21 cellular contexts compared by ENCODE assay signal in genomic region chr4:22471419-22471818, GRCh38. TPM values are rescaled to one million over a fixed set of nuclear protein-coding genes. Genes with fewer than 3 reads are reported as not detected.
A peak's percentile ranks its signal among the peaks of the same experiment; 100 is the strongest.
DNase-seq lines count a peak whose midpoint lies in the region; ATAC-seq and TF ChIP-seq lines count a peak whose summit lies in the region.
"Had no signal": no experiment of that assay in that cellular context is flagged by ENCODE, and none has a peak within 500 bp of the region (broad histone marks: within the 10 kb centered on the region; RNA-seq: fewer than 3 reads in every experiment).

No MANE protein-coding gene starts in this region.

- H3K4me3 ChIP-seq in RWPE2 (ENCODE audit: severe bottlenecking): no peak overlapping the region
- H3K4me3 ChIP-seq in heart left ventricle: no peak overlapping the region
- no peak overlapping the region for H3K4me3 ChIP-seq in psoas muscle
- H3K4me3 ChIP-seq: MG63 had no signal

- DNase-seq in RWPE2 (ENCODE audit: low spot score) (no peak), heart left ventricle (no peak), left lobe of liver (ENCODE audit: low spot score) (no peak), psoas muscle (no peak), SHP77 treated with DMSO at 0.1 percent for 48 hours (lab: John Stamatoyannopoulos, UW) (no peak), HT-29 (ENCODE audit: low spot score) (no peak)
- DNase-seq: CD4-positive, CD25-positive, alpha-beta regulatory T cell; COR-L47; DMS153; HFFc6; Karpas-422; MG63; NCI-H1048; NCI-H1436; NCI-H2029; NCI-H345; NCI-H526; PC-3; RPMI8226 had no signal

- WGBS in heart left ventricle, 4 donors: 60 to 69% (median 64%) methylated on average over 4 of the region's 4 CpGs
- WGBS in psoas muscle, 3 donors: 78 to 82% (median 79%) methylated on average over 4 of the region's 4 CpGs

- TF ChIP-seq CTCF in RWPE2 (IDR thresholded peaks at IDR 0.05; ENCODE audit: poor library complexity, severe bottlenecking) (no peak), heart left ventricle (IDR thresholded peaks at IDR 0.05) (no peak), psoas muscle (IDR thresholded peaks at IDR 0.05) (no peak)

- no peak for TF ChIP-seq POLR2A in heart left ventricle (IDR thresholded peaks at IDR 0.05)

- intact Hi-C loops in heart left ventricle (cut with DNase I) (no loop called here), psoas muscle (cut with DNase I) (loop anchor here in 1 of 2 donors (5.0 kb wide), 1 partner anchor 41 kb away; no protein-coding TSS in a partner anchor)

- no peak for ATAC-seq in RWPE2 (ENCODE audit: low read depth)
- peak in 3 of 4 donors; percentile 38 to 73 (median 50) for ATAC-seq in heart left ventricle
- peak; percentile 51 for ATAC-seq in left lobe of liver
- ATAC-seq in psoas muscle: peak in 1 of 4 donors; percentile 31
- no peak for ATAC-seq in HG03571 (IDR thresholded peaks at IDR 0.05; ENCODE audit: unreplicated experiment)
- ATAC-seq: PC-3 had no signal

- peak overlapping the region; percentile 73 for H3K27ac ChIP-seq in RWPE2 (ENCODE audit: poor library complexity, severe bottlenecking)
- peak overlapping the region; percentile 46 to 92 (median 79) for H3K27ac ChIP-seq in heart left ventricle
- H3K27ac ChIP-seq in psoas muscle: peak overlapping the region; percentile 81
- H3K27ac ChIP-seq: HL-60 had no signal

- H3K4me1 ChIP-seq in RWPE2 (ENCODE audit: insufficient read depth, poor library complexity, severe bottlenecking) (peaks cover 38% of the 10 kb centered on the region), heart left ventricle (peaks cover 0 to 40% (median 13%) of the 10 kb centered on the region in 12 donors), psoas muscle (peaks cover 51% of the 10 kb centered on the region)

- no peaks in the 10 kb centered on the region for H3K27me3 ChIP-seq in RWPE2 (ENCODE audit: insufficient read depth, poor library complexity, severe bottlenecking)
- no peaks in the 10 kb centered on the region for H3K27me3 ChIP-seq in heart left ventricle
- H3K27me3 ChIP-seq in psoas muscle (ENCODE audit: insufficient read depth in 3 of 3, low read length in 2 of 3): no peaks in the 10 kb centered on the region
- H3K27me3 ChIP-seq: MG63 had no signal

- no peaks in the 10 kb centered on the region for H3K9me3 ChIP-seq in RWPE2 (ENCODE audit: severe bottlenecking)
- H3K9me3 ChIP-seq in heart left ventricle: no peaks in the 10 kb centered on the region
- no peaks in the 10 kb centered on the region for H3K9me3 ChIP-seq in psoas muscle
- H3K9me3 ChIP-seq: MG63 had no signal

- H3K36me3 ChIP-seq in RWPE2 (ENCODE audit: low read depth) (0 out of 2 replicates have a peak, but pooled peaks cover 7% of the 10 kb centered on the region), heart left ventricle (no peaks in the 10 kb centered on the region), psoas muscle (ENCODE audit: insufficient read depth in 1 of 2, low read depth in 1 of 2) (no peaks in the 10 kb centered on the region)
- H3K36me3 ChIP-seq: MG63 had no signal

RNA-seq across cellular contexts. Expression of gene ADGRA3, which starts 44.4 kb away (rescaled TPM):
- total RNA-seq in heart left ventricle (10 to 100 TPM; 18.2 to 43.9 (median 22.0) TPM), left lobe of liver (73.5 TPM), psoas muscle (10 to 100 TPM; 19.0 to 32.1 (median 23.2) TPM)
- polyA plus RNA-seq in heart left ventricle (10 to 100 TPM in 1 of 2 donors, 1 to 10 TPM in 1; 9.6 to 11.2 TPM), psoas muscle (10 to 100 TPM in 2 of 3 donors, 1 to 10 TPM in 1; 7.4 to 17.5 (median 16.9) TPM)
- 18.9 and 22.9 TPM in 2 replicates for total RNA-seq in HT-29 (2014; rRNA removed; shearing (Covaris generic))

Comparison
In these comparisons a context has a peak if more than half of its experiments do, and no peak if none do; other contexts are left out.
1. ATAC-seq: peak in heart left ventricle (3 of 4) and left lobe of liver (single experiment); none in RWPE2 (single experiment) and HG03571 (single experiment).
2. Peak in every context shown above with its lines, with median percentiles within 50 percentile points of each other: H3K27ac ChIP-seq.